Comparison of ENCODE assay signal across 29 cellular contexts in the genomic region with DNA sequence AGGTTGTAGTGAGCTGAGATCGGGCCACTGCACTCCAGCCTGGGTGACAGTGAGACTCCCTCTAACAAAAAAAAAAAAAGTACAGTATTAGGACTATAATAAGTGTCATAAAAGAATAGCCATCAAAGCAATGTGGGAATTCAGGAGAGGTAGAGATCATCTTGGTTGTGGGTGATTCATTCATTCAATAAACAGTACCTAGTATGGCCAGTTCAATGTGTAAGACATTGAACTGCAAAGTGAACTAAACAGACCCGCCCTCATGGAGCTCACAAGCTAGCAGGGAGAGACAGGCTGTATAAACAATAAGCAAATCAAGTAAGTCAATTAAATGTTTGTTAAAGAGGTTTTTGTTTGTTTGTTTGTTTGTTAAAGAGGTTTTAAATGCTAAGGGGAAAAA.
"Had no signal": no experiment of that assay in that cellular context is flagged by ENCODE, and none has a peak within 500 bp of the region (broad histone marks: within the 10 kb centered on the region; RNA-seq: fewer than 3 reads in every experiment).

No MANE protein-coding gene starts in this region.

- H3K4me3 Mint-ChIP-seq: activated B cell treated with CpG ODN at 0.5 μM for 24 hours; activated CD4-positive, alpha-beta memory T cell treated with anti-CD3 and anti-CD28 coated beads for 36 hours; activated CD4-positive, alpha-beta T cell treated with anti-CD3 and anti-CD28 coated beads, Interleukin-2, amount 10 ng/mL, durations not matched to agents 7 days and 5 days; activated naive CD4-positive, alpha-beta T cell treated with anti-CD3 and anti-CD28 coated beads for 36 hours; activated naive CD8-positive, alpha-beta T cell treated with anti-CD3 and anti-CD28 coated beads for 36 hours; activated T-helper 17 cell treated with anti-CD3 and anti-CD28 coated beads, Interleukin-2, amount 50 U/mL, for 72 hours; T-helper 17 cell had no signal

- DNase-seq: activated B cell treated with CpG ODN at 0.5 μM for 24 hours; activated CD4-positive, alpha-beta memory T cell treated with anti-CD3 and anti-CD28 coated beads for 36 hours; activated CD4-positive, alpha-beta T cell treated with anti-CD3 and anti-CD28 coated beads, Interleukin-2, amount 10 ng/mL, durations not matched to agents 7 days and 5 days; activated CD8-positive, alpha-beta memory T cell treated with anti-CD3 and anti-CD28 coated beads for 24 hours; activated gamma-delta T cell; activated naive CD4-positive, alpha-beta T cell treated with anti-CD3 and anti-CD28 coated beads for 36 hours; activated naive CD8-positive, alpha-beta T cell treated with anti-CD3 and anti-CD28 coated beads for 36 hours; activated T-cell treated with anti-CD3 and anti-CD28 coated beads for 4 hours; activated T-cell treated with anti-CD3 and anti-CD28 coated beads, Interleukin-2, amount 50 U/mL, for 48 hours; brain microvascular endothelial cell; caudate nucleus; IMR-90; KG1; MG63; MV-4-11; NCI-H1092 treated with DMSO at 0.1 percent for 48 hours; NCI-H1417 treated with DMSO at 0.1 percent for 48 hours; NCI-H1694; NCI-H2029; NCI-H2107; NCI-H345; NCI-H510A; NCI-H526 treated with DMSO at 0.1 percent for 48 hours; NCI-H82; NK-92 treated with Interleukin-12 subunit alpha and Interleukin-12 subunit beta, amount 100 ng/mL, for 24 hours; SIG-M5; T-helper 17 cell; T-helper 9 cell had no signal

- H3K27ac ChIP-seq: brain microvascular endothelial cell had no signal

- H3K36me3 ChIP-seq: brain microvascular endothelial cell, MG63 had no signal

- H3K9me3 ChIP-seq: MG63 had no signal

- ATAC-seq: activated T-helper 17 cell treated with anti-CD3 and anti-CD28 coated beads, Interleukin-2, amount 50 U/mL, for 72 hours; T-helper 17 cell had no signal

- H3K36me3 Mint-ChIP-seq: activated CD4-positive, alpha-beta memory T cell treated with anti-CD3 and anti-CD28 coated beads for 36 hours; activated naive CD8-positive, alpha-beta T cell treated with anti-CD3 and anti-CD28 coated beads for 36 hours had no signal

- H3K9me3 Mint-ChIP-seq: activated B cell treated with CpG ODN at 0.5 μM for 24 hours; activated CD4-positive, alpha-beta memory T cell treated with anti-CD3 and anti-CD28 coated beads for 36 hours; activated CD4-positive, alpha-beta T cell treated with anti-CD3 and anti-CD28 coated beads, Interleukin-2, amount 10 ng/mL, durations not matched to agents 7 days and 5 days; activated naive CD4-positive, alpha-beta T cell treated with anti-CD3 and anti-CD28 coated beads for 36 hours; activated naive CD8-positive, alpha-beta T cell treated with anti-CD3 and anti-CD28 coated beads for 36 hours had no signal

- H3K27ac Mint-ChIP-seq: activated B cell treated with CpG ODN at 0.5 μM for 24 hours; activated CD4-positive, alpha-beta memory T cell treated with anti-CD3 and anti-CD28 coated beads for 36 hours; activated CD4-positive, alpha-beta T cell treated with anti-CD3 and anti-CD28 coated beads, Interleukin-2, amount 10 ng/mL, durations not matched to agents 7 days and 5 days; activated naive CD4-positive, alpha-beta T cell treated with anti-CD3 and anti-CD28 coated beads for 36 hours; activated naive CD8-positive, alpha-beta T cell treated with anti-CD3 and anti-CD28 coated beads for 36 hours; activated T-helper 17 cell treated with anti-CD3 and anti-CD28 coated beads, Interleukin-2, amount 50 U/mL, for 72 hours; T-helper 17 cell had no signal

- H3K4me3 ChIP-seq: MG63 had no signal

- H3K27me3 ChIP-seq: brain microvascular endothelial cell, MG63 had no signal

- H3K4me1 Mint-ChIP-seq: activated B cell treated with CpG ODN at 0.5 μM for 24 hours; activated naive CD8-positive, alpha-beta T cell treated with anti-CD3 and anti-CD28 coated beads for 36 hours had no signal
